16 cellular contexts compared by ENCODE assay signal in the genomic region with DNA sequence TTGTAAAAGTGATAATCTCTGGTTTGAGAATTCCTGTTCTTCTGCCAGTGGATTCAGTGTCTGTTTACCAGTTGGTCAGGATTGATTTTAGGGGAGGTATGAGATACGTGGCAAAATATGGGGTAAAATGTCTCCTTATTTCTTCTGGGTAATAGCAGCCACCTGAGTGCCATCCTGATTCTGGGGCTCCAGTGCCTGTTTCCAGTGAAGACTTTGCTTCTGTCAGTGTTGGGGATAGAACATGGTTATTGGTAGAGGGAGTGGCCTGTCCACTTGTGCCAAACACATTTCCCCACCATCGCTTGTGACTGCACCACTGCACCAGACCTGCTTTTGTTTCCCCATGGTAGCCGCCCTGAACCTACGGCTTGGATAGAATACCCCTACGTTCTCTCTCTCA. TPM values are rescaled to one million over a fixed set of nuclear protein-coding genes. Genes with fewer than 3 reads are reported as not detected.
DNase-seq lines count a peak whose midpoint lies in the region; ATAC-seq and TF ChIP-seq lines count a peak whose summit lies in the region.
"Had no signal": no experiment of that assay in that cellular context is flagged by ENCODE, and none has a peak within 500 bp of the region (broad histone marks: within the 10 kb centered on the region; RNA-seq: fewer than 3 reads in every experiment).

No MANE protein-coding gene starts in this region.

- H3K9me3 ChIP-seq in lower lobe of right lung: no peaks in the 10 kb centered on the region

- no peak overlapping the region for H3K4me3 ChIP-seq in lower lobe of right lung
- H3K4me3 ChIP-seq: hepatocyte had no signal

- H3K9me3 Mint-ChIP-seq in natural killer cell: no peaks in the 10 kb centered on the region
- H3K9me3 Mint-ChIP-seq in natural killer cell treated with Interleukin-12 subunit alpha and Interleukin-12 subunit beta and Interleukin-15 and Interleukin-18, amount 100 ng/mL, for 72 hours: no peaks in the 10 kb centered on the region
- H3K9me3 Mint-ChIP-seq in WTC11: no peaks in the 10 kb centered on the region
- no peaks in the 10 kb centered on the region for H3K9me3 Mint-ChIP-seq in immature natural killer cell
- H3K9me3 Mint-ChIP-seq: IgD-negative memory B cell had no signal

- no peaks in the 10 kb centered on the region for H3K27me3 ChIP-seq in lower lobe of right lung (ENCODE audit: low read depth)
- H3K27me3 ChIP-seq: hepatocyte had no signal

- peaks cover 51% of the 10 kb centered on the region for H3K4me1 ChIP-seq in lower lobe of right lung

- peaks cover 22% of the 10 kb centered on the region for H3K36me3 ChIP-seq in lower lobe of right lung

- H3K36me3 Mint-ChIP-seq in natural killer cell (no peaks in the 10 kb centered on the region), WTC11 (peaks cover 26% of the 10 kb centered on the region), immature natural killer cell (peaks cover under 1 to 10% (median 5%) of the 10 kb centered on the region in 3 donors)
- H3K36me3 Mint-ChIP-seq in natural killer cell treated with Interleukin-12 subunit alpha and Interleukin-12 subunit beta and Interleukin-15 and Interleukin-18, amount 100 ng/mL, for 72 hours: peaks cover 5% of the 10 kb centered on the region

- no peak overlapping the region for H3K4me3 Mint-ChIP-seq in natural killer cell
- no peak overlapping the region for H3K4me3 Mint-ChIP-seq in natural killer cell treated with Interleukin-12 subunit alpha and Interleukin-12 subunit beta and Interleukin-15 and Interleukin-18, amount 100 ng/mL, for 72 hours
- H3K4me3 Mint-ChIP-seq in WTC11: no peak overlapping the region
- H3K4me3 Mint-ChIP-seq in immature natural killer cell: peak overlapping the region in 1 of 5 donors; percentile 27

- TF ChIP-seq CTCF in natural killer cell (IDR thresholded peaks at IDR 0.05): no peak
- TF ChIP-seq CTCF in WTC11 (IDR thresholded peaks at IDR 0.05): no peak
- no peak for TF ChIP-seq CTCF in lower lobe of right lung (IDR thresholded peaks at IDR 0.05)
- no peak for TF ChIP-seq CTCF in omental fat pad (IDR thresholded peaks at IDR 0.05)

- DNase-seq in natural killer cell (no peak), WTC11 (ENCODE audit: low spot score) (no peak), immature natural killer cell (no peak), lower lobe of right lung (no peak), omental fat pad (ENCODE audit: low spot score) (no peak)
- DNase-seq in natural killer cell treated with Interleukin-12 subunit alpha and Interleukin-12 subunit beta and Interleukin-15 and Interleukin-18, amount 100 ng/mL, for 72 hours (ENCODE audit: low spot score): no peak
- DNase-seq in stimulated activated CD4-positive, alpha-beta T cell treated with anti-CD3 and anti-CD28 coated beads, Interleukin-15, amount 100 ng/mL, for 24 hours: no peak
- DNase-seq: anterior cingulate cortex; MM.1S; NCI-H1930; nucleus accumbens; stimulated activated CD4-positive, alpha-beta T cell treated with anti-CD3 and anti-CD28 coated beads, Interleukin-1b, Interleukin-23, amount 100 ng/mL, for 48 hours had no signal

- H3K27ac ChIP-seq in lower lobe of right lung: no peak overlapping the region
- H3K27ac ChIP-seq: hepatocyte had no signal

- POLR2A ChIA-PET in WTC11 (lab: Charles Lee): no interaction called here

- H3K27me3 Mint-ChIP-seq in natural killer cell (ENCODE audit: low read depth in 2 of 2) (no peaks in the 10 kb centered on the region), WTC11 (ENCODE audit: low read depth) (no peaks in the 10 kb centered on the region), immature natural killer cell (ENCODE audit: low read depth in 3 of 3) (peaks cover 0 to 7% (median 3%) of the 10 kb centered on the region in 3 donors)
- no peaks in the 10 kb centered on the region for H3K27me3 Mint-ChIP-seq in natural killer cell treated with Interleukin-12 subunit alpha and Interleukin-12 subunit beta and Interleukin-15 and Interleukin-18, amount 100 ng/mL, for 72 hours
- H3K27me3 Mint-ChIP-seq: IgD-negative memory B cell had no signal

- H3K4me1 Mint-ChIP-seq in natural killer cell: peaks cover 55 to 66% of the 10 kb centered on the region in 2 donors
- H3K4me1 Mint-ChIP-seq in natural killer cell treated with Interleukin-12 subunit alpha and Interleukin-12 subunit beta and Interleukin-15 and Interleukin-18, amount 100 ng/mL, for 72 hours (ENCODE audit: low read depth in 2 of 2): peaks cover 45 to 66% of the 10 kb centered on the region in 2 donors
- H3K4me1 Mint-ChIP-seq in WTC11: peaks cover 37% of the 10 kb centered on the region
- peaks cover 75 to 86% of the 10 kb centered on the region in 2 donors for H3K4me1 Mint-ChIP-seq in immature natural killer cell

- CTCF ChIA-PET in WTC11 (lab: Charles Lee): interaction anchor here (0.7 kb wide), 1 partner anchor 798 kb away, joined by 3 read pairs; no protein-coding TSS in a partner anchor

- peak overlapping the region; percentile 57 to 72 for H3K27ac Mint-ChIP-seq in natural killer cell
- H3K27ac Mint-ChIP-seq in natural killer cell treated with Interleukin-12 subunit alpha and Interleukin-12 subunit beta and Interleukin-15 and Interleukin-18, amount 100 ng/mL, for 72 hours: no peak overlapping the region
- H3K27ac Mint-ChIP-seq in WTC11: peak overlapping the region; percentile 72
- H3K27ac Mint-ChIP-seq in immature natural killer cell: peak overlapping the region in 4 of 6 donors; percentile 19 to 60 (median 34)

- ATAC-seq in natural killer cell (no peak), WTC11 (no peak), lower lobe of right lung (no peak), omental fat pad (ENCODE audit: low FRiP score) (no peak), HG02571 (IDR thresholded peaks at IDR 0.05; ENCODE audit: unreplicated experiment) (no peak)
- ATAC-seq in natural killer cell treated with Interleukin-12 subunit alpha and Interleukin-12 subunit beta and Interleukin-15 and Interleukin-18, amount 100 ng/mL, for 72 hours: no peak
- ATAC-seq: sciatic nerve had no signal

- intact Hi-C loops in natural killer cell (cut with micrococcal nuclease) (no loop called here), lower lobe of right lung (cut with DNase I) (no loop called here)

TF ChIP-seq in WTC11, 78 proteins besides CTCF, POLR2A, EP300 and RAD21 (continues in another document):
- TF ChIP-seq, protein P1, sequence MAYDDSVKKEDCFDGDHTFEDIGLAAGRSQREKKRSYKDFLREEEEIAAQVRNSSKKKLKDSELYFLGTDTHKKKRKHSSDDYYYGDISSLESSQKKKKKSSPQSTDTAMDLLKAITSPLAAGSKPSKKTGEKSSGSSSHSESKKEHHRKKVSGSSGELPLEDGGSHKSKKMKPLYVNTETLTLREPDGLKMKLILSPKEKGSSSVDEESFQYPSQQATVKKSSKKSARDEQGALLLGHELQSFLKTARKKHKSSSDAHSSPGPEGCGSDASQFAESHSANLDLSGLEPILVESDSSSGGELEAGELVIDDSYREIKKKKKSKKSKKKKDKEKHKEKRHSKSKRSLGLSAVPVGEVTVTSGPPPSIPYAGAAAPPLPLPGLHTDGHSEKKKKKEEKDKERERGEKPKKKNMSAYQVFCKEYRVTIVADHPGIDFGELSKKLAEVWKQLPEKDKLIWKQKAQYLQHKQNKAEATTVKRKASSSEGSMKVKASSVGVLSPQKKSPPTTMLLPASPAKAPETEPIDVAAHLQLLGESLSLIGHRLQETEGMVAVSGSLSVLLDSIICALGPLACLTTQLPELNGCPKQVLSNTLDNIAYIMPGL (CRISPR knock-in tag; IDR thresholded peaks at IDR 0.05): no peak
- TF ChIP-seq IRF2 (CRISPR knock-in tag; IDR thresholded peaks at IDR 0.05; ENCODE audit: borderline replicate concordance, low read depth): no peak
- TF ChIP-seq MYBL2 (CRISPR knock-in tag; IDR thresholded peaks at IDR 0.05): no peak
- TF ChIP-seq, protein P2, sequence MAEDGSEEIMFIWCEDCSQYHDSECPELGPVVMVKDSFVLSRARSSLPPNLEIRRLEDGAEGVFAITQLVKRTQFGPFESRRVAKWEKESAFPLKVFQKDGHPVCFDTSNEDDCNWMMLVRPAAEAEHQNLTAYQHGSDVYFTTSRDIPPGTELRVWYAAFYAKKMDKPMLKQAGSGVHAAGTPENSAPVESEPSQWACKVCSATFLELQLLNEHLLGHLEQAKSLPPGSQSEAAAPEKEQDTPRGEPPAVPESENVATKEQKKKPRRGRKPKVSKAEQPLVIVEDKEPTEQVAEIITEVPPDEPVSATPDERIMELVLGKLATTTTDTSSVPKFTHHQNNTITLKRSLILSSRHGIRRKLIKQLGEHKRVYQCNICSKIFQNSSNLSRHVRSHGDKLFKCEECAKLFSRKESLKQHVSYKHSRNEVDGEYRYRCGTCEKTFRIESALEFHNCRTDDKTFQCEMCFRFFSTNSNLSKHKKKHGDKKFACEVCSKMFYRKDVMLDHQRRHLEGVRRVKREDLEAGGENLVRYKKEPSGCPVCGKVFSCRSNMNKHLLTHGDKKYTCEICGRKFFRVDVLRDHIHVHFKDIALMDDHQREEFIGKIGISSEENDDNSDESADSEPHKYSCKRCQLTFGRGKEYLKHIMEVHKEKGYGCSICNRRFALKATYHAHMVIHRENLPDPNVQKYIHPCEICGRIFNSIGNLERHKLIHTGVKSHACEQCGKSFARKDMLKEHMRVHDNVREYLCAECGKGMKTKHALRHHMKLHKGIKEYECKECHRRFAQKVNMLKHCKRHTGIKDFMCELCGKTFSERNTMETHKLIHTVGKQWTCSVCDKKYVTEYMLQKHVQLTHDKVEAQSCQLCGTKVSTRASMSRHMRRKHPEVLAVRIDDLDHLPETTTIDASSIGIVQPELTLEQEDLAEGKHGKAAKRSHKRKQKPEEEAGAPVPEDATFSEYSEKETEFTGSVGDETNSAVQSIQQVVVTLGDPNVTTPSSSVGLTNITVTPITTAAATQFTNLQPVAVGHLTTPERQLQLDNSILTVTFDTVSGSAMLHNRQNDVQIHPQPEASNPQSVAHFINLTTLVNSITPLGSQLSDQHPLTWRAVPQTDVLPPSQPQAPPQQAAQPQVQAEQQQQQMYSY (CRISPR knock-in tag; IDR thresholded peaks at IDR 0.05): no peak

RNA-seq across cellular contexts. Expression of a gene that starts 15.7 kb away (rescaled TPM):
- total RNA-seq in natural killer cell (10 to 100 TPM; 50.5 to 74.3 (median 61.3) TPM), WTC11 (2021) (60.3 to 63.7 TPM (median 62.7 TPM) in 3 replicates), lower lobe of right lung (39.1 TPM), omental fat pad (10 to 100 TPM; 32.8 to 45.0 (median 39.7) TPM)
- total RNA-seq in natural killer cell treated with Interleukin-12 subunit alpha and Interleukin-12 subunit beta and Interleukin-15 and Interleukin-18, amount 100 ng/mL, for 72 hours: 10 to 100 TPM; 55.2 to 86.2 TPM
- 10 to 100 TPM; 42.1 to 53.0 (median 44.3) TPM for polyA plus RNA-seq in immature natural killer cell

RNA-seq across cellular contexts. Expression of a gene that starts 58.2 kb away (rescaled TPM):
- 10 to 100 TPM; 23.1 to 30.8 (median 26.4) TPM for total RNA-seq in natural killer cell
- total RNA-seq in natural killer cell treated with Interleukin-12 subunit alpha and Interleukin-12 subunit beta and Interleukin-15 and Interleukin-18, amount 100 ng/mL, for 72 hours: 10 to 100 TPM; 38.6 to 45.2 TPM
- 23.4 to 26.0 TPM (median 24.4 TPM) in 3 replicates for total RNA-seq in WTC11 (2021)
- 1 to 10 TPM; 1.8 to 9.3 (median 2.5) TPM for polyA plus RNA-seq in immature natural killer cell
- 42.9 TPM for total RNA-seq in lower lobe of right lung
- total RNA-seq in omental fat pad: 10 to 100 TPM; 21.8 to 37.8 (median 29.7) TPM

Comparison
In these comparisons a context has a peak if more than half of its experiments do, and no peak if none do; other contexts are left out.
1. H3K27ac Mint-ChIP-seq: peak in natural killer cell (2 of 2), WTC11 (single experiment) and immature natural killer cell (4 of 6); none in natural killer cell treated with Interleukin-12 subunit alpha and Interleukin-12 subunit beta and Interleukin-15 and Interleukin-18, amount 100 ng/mL, for 72 hours (0 of 2).